Comparison of ENCODE assay signal across 17 cellular contexts in the genomic region with DNA sequence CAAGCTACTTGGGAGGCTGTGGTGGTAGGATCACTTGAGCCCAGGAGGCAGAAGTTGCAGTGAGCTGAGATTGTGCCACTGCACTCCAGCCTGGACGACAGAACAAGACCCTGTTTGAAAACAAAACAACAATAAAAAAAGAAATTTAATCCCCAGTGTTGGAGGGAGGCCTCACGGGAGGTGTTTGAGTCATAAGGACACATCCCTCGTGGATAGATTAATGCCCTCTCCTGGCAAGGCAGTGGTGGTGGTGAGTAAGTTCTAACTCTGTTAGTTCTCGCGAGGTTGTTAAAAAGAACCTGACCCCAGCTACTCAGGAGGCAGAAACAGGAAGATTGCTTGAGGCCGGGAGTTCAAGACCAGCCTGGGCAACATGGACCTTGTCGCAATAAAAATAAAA. TPM values are rescaled to one million over a fixed set of nuclear protein-coding genes. Genes with fewer than 3 reads are reported as not detected.
A peak's percentile ranks its signal among the peaks of the same experiment; 100 is the strongest.
DNase-seq lines count a peak whose midpoint lies in the region; ATAC-seq and TF ChIP-seq lines count a peak whose summit lies in the region.
"Had no signal": no experiment of that assay in that cellular context is flagged by ENCODE, and none has a peak within 500 bp of the region (broad histone marks: within the 10 kb centered on the region; RNA-seq: fewer than 3 reads in every experiment).

No MANE protein-coding gene starts in this region.

- ATAC-seq in HG03097 (IDR thresholded peaks at IDR 0.05; ENCODE audit: low FRiP score, unreplicated experiment) = no peak
- ATAC-seq: activated T-cell treated with anti-CD3 and anti-CD28 coated beads, Interleukin-2, amount 50 U/mL, for 4 hours had no signal

- no peaks in the 10 kb centered on the region for H3K27me3 Mint-ChIP-seq in activated naive CD4-positive, alpha-beta T cell treated with anti-CD3 and anti-CD28 coated beads for 36 hours (ENCODE audit: low read depth)
- H3K27me3 Mint-ChIP-seq: central memory CD8-positive, alpha-beta T cell; IgD-negative memory B cell; progenitor cell of endocrine pancreas had no signal

- H3K4me3 ChIP-seq in fibroblast of pulmonary artery (replicated peaks; ENCODE audit: low read depth, low read length) = no peak overlapping the region
- H3K4me3 ChIP-seq: lung had no signal

- no peak for TF ChIP-seq CTCF in fibroblast of pulmonary artery (IDR thresholded peaks at IDR 0.05; ENCODE audit: low read length, missing control alignments)

- CTCF ChIA-PET in activated naive CD4-positive, alpha-beta T cell treated with anti-CD3 and anti-CD28 coated beads for 36 hours (lab: Charles Lee) = no interaction called here

- intact Hi-C loops in activated naive CD4-positive, alpha-beta T cell treated with anti-CD3 and anti-CD28 coated beads for 36 hours (cut with micrococcal nuclease) = no loop called here

- no peaks in the 10 kb centered on the region for H3K4me1 Mint-ChIP-seq in activated naive CD4-positive, alpha-beta T cell treated with anti-CD3 and anti-CD28 coated beads for 36 hours (ENCODE audit: low read depth)
- H3K4me1 Mint-ChIP-seq: central memory CD8-positive, alpha-beta T cell had no signal

- DNase-seq in NOMO-1 treated with DMSO at 0.1 percent for 48 hours (lab: John Stamatoyannopoulos, UW; ENCODE audit: unreplicated experiment) (peak; percentile 18), NOMO-1 (lab: John Stamatoyannopoulos, UW; ENCODE audit: unreplicated experiment in 2 of 2) (no peak), SW480 (ENCODE audit: low spot score) (peak; percentile 24), fibroblast of pulmonary artery (ENCODE audit: low read depth) (peak; percentile 48)
- DNase-seq in activated CD4-positive, CD25-positive, alpha-beta regulatory T cell treated with anti-CD3 and anti-CD28 coated beads, Interleukin-2, amount 50 U/mL, for 72 hours = no peak
- no peak for DNase-seq in activated naive CD4-positive, alpha-beta T cell treated with Interleukin-2 at 50 U/mL for 16 hours
- DNase-seq in activated naive CD4-positive, alpha-beta T cell treated with anti-CD3 and anti-CD28 coated beads for 36 hours = no peak
- DNase-seq: ACHN; activated CD4-positive, CD25-positive, alpha-beta regulatory T cell; activated T-cell treated with anti-CD3 and anti-CD28 coated beads, Interleukin-2, amount 50 U/mL, for 4 hours; DND-41; NCI-H345 had no signal

- H3K27ac Mint-ChIP-seq in activated naive CD4-positive, alpha-beta T cell treated with anti-CD3 and anti-CD28 coated beads for 36 hours = no peak overlapping the region
- H3K27ac Mint-ChIP-seq: progenitor cell of endocrine pancreas had no signal

- no peak overlapping the region for H3K4me3 Mint-ChIP-seq in activated naive CD4-positive, alpha-beta T cell treated with anti-CD3 and anti-CD28 coated beads for 36 hours
- H3K4me3 Mint-ChIP-seq: activated T-cell treated with anti-CD3 and anti-CD28 coated beads, Interleukin-2, amount 50 U/mL, for 4 hours; central memory CD8-positive, alpha-beta T cell had no signal

- H3K9me3 Mint-ChIP-seq in activated naive CD4-positive, alpha-beta T cell treated with anti-CD3 and anti-CD28 coated beads for 36 hours = no peaks in the 10 kb centered on the region
- H3K9me3 Mint-ChIP-seq: activated T-cell treated with anti-CD3 and anti-CD28 coated beads, Interleukin-2, amount 50 U/mL, for 4 hours; central memory CD8-positive, alpha-beta T cell had no signal

- no peaks in the 10 kb centered on the region for H3K36me3 Mint-ChIP-seq in activated naive CD4-positive, alpha-beta T cell treated with anti-CD3 and anti-CD28 coated beads for 36 hours (ENCODE audit: low read depth)

RNA-seq across cellular contexts. Expression of a gene that starts 27.6 kb away (rescaled TPM):
- 10 to 100 TPM; 18.8 to 20.6 TPM for total RNA-seq in activated naive CD4-positive, alpha-beta T cell treated with anti-CD3 and anti-CD28 coated beads for 36 hours

Comparison
In these comparisons a context has a peak if more than half of its experiments do, and no peak if none do; other contexts are left out.
1. DNase-seq: peak in NOMO-1 treated with DMSO at 0.1 percent for 48 hours (single experiment), SW480 (single experiment) and fibroblast of pulmonary artery (single experiment); none in NOMO-1 (0 of 2), activated CD4-positive, CD25-positive, alpha-beta regulatory T cell treated with anti-CD3 and anti-CD28 coated beads, Interleukin-2, amount 50 U/mL, for 72 hours (single experiment), activated naive CD4-positive, alpha-beta T cell treated with Interleukin-2 at 50 U/mL for 16 hours (single experiment) and activated naive CD4-positive, alpha-beta T cell treated with anti-CD3 and anti-CD28 coated beads for 36 hours (single experiment).